11 cellular contexts compared by ENCODE assay signal in genomic region chr5:132073231-132074013, GRCh38. TPM values are rescaled to one million over a fixed set of nuclear protein-coding genes. Genes with fewer than 3 reads are reported as not detected.
DNase-seq lines count a peak whose midpoint lies in the region; ATAC-seq, FAIRE-seq and TF ChIP-seq lines count a peak whose summit lies in the region.
"Had no signal": no experiment of that assay in that cellular context is flagged by ENCODE, and none has a peak within 500 bp of the region (broad histone marks: within the 10 kb centered on the region; RNA-seq: fewer than 3 reads in every experiment).

Gene CSF2 (plus strand): TSS chr5:132073789. CDS start chr5:132073824, 35 bp downstream.

- H3K4me3 ChIP-seq in GM23248 = no peak within 1 kb of the TSS
- peak within 1 kb of the TSS; percentile 62 for H3K4me3 ChIP-seq in PC-3 (ENCODE audit: low read length)
- no peak within 1 kb of the TSS for H3K4me3 ChIP-seq in bronchial epithelial cell (ENCODE audit: low read depth, low read length)
- no peak within 1 kb of the TSS for H3K4me3 ChIP-seq in pancreas
- H3K4me3 ChIP-seq: prostate gland had no signal

- no peak for TF ChIP-seq CTCF in PC-3 (conservative IDR thresholded peaks at IDR 0.05; ENCODE audit: low read depth, low read length)
- TF ChIP-seq CTCF in bronchial epithelial cell (IDR thresholded peaks at IDR 0.05; ENCODE audit: insufficient read depth, low read length, severe bottlenecking) = no peak
- no peak for TF ChIP-seq CTCF in pancreas (IDR thresholded peaks at IDR 0.05)

- POLR2A ChIA-PET in PC-3 (lab: Charles Lee; ENCODE audit: unreplicated experiment) = interaction anchor here (1.1 kb wide), 1 partner anchor 21 kb away, joined by 3 read pairs; no protein-coding TSS in a partner anchor

- BruUV-seq in PC-3 (replicated peaks; lab: Mats Ljungman, UMichigan) = no TSS peak

- H3K36me3 ChIP-seq in GM23248 (ENCODE audit: low read depth) (no peaks in the 10 kb centered on the region), PC-3 (ENCODE audit: low read depth, low read length) (no peaks in the 10 kb centered on the region), bronchial epithelial cell (ENCODE audit: control insufficient read depth, insufficient read depth, low read length) (no peaks in the 10 kb centered on the region), pancreas (no peaks in the 10 kb centered on the region)
- H3K36me3 ChIP-seq: prostate gland had no signal

- in situ Hi-C loops in GM23248 (cut with MboI) = no loop called here

- H3K27me3 ChIP-seq in GM23248 (replicated peaks; ENCODE audit: insufficient read depth) (no peaks in the 10 kb centered on the region), PC-3 (ENCODE audit: low read length) (no peaks in the 10 kb centered on the region), bronchial epithelial cell (ENCODE audit: control insufficient read depth, insufficient read depth, low read length) (peaks cover 3% of the 10 kb centered on the region), pancreas (no peaks in the 10 kb centered on the region)

- H3K79me2 ChIP-seq in GM23248 (ENCODE audit: insufficient read depth) = no peaks in the 10 kb centered on the region
- H3K79me2 ChIP-seq in PC-3 (ENCODE audit: low read length) = peaks cover 13% of the 10 kb centered on the region

- DNase-seq in GM23248 (peak; percentile 36), PC-3 (peak; percentile 87), bronchial epithelial cell (ENCODE audit: low read depth) (peak; percentile 88), pancreas (peak in 1 of 6 donors; percentile 38), OCI-M1 (lab: John Stamatoyannopoulos, UW) (no peak), amygdala (lab: John Stamatoyannopoulos, UW) (no peak)
- DNase-seq: effector CD8-positive, alpha-beta T cell; NCI-H1092 treated with DMSO at 0.1 percent for 48 hours had no signal

- intact Hi-C loops in PC-3 (cut with micrococcal nuclease) (loop anchor here (2.0 kb wide), 2 partner anchors 29 to 61 kb away; no protein-coding TSS in a partner anchor), pancreas (cut with DNase I) (no loop called here)

- no peak within 1 kb of the TSS for H2AFZ ChIP-seq in GM23248
- H2AFZ ChIP-seq in PC-3 (ENCODE audit: low read length) = 0 out of 2 replicates have a peak within 1 kb of the TSS, but pooled peaks have one; percentile 40

- H3K9me3 ChIP-seq in GM23248 (ENCODE audit: low read depth) (no peaks in the 10 kb centered on the region), PC-3 (ENCODE audit: low read length) (no peaks in the 10 kb centered on the region), pancreas (no peaks in the 10 kb centered on the region)
- H3K9me3 ChIP-seq: prostate gland had no signal

- CTCF ChIA-PET in PC-3 (lab: Charles Lee) = interaction anchor here (0.7 kb wide), 1 partner anchor 132 kb away, joined by 3 read pairs; no protein-coding TSS in a partner anchor

- H3K4me2 ChIP-seq in GM23248 (ENCODE audit: unreplicated experiment) (peak within 1 kb of the TSS; percentile 7), PC-3 (ENCODE audit: low read length) (peak within 1 kb of the TSS; percentile 84)

- WGBS in GM23248 (ENCODE audit: low coverage in 1 of 2, low lambda C conversion rate in 2 of 2, missing lambda C conversion rate in 2 of 2), 2 experiments = 79 to 81% methylated on average over 11 to 12 of the region's 12 CpGs
- 70 to 76% methylated on average over 12 of the region's 12 CpGs for WGBS in pancreas, 2 donors

- no peak within 1 kb of the TSS for H3K27ac ChIP-seq in GM23248
- peak within 1 kb of the TSS; percentile 97 for H3K27ac ChIP-seq in PC-3 (ENCODE audit: low read length)
- H3K27ac ChIP-seq in pancreas = no peak within 1 kb of the TSS
- H3K27ac ChIP-seq: prostate gland had no signal

- H3K9me2 ChIP-seq in GM23248 (ENCODE audit: insufficient read depth) (no peaks in the 10 kb centered on the region), PC-3 (replicated peaks; ENCODE audit: low read length) (no peaks in the 10 kb centered on the region)

- H4K20me1 ChIP-seq in GM23248 (ENCODE audit: insufficient read depth) (no peaks in the 10 kb centered on the region), PC-3 (ENCODE audit: low read length) (no peaks in the 10 kb centered on the region)

- FAIRE-seq in bronchial epithelial cell (lab: Jason Lieb, UNC) = no peak
- FAIRE-seq in pancreas (lab: Jason Lieb, UNC) = no peak

- ATAC-seq in PC-3 (peak; percentile 88), pancreas (peak; percentile 35 to 84 (median 64)), GM19328 (IDR thresholded peaks at IDR 0.05; ENCODE audit: unreplicated experiment) (no peak)
- ATAC-seq: Right ventricle myocardium inferior had no signal

- H3K9ac ChIP-seq in GM23248 = no peak within 1 kb of the TSS
- H3K9ac ChIP-seq in PC-3 (ENCODE audit: low read length) = peak within 1 kb of the TSS; percentile 82

- H3F3A ChIP-seq in GM23248 (ENCODE audit: insufficient read depth) = no peaks in the 10 kb centered on the region
- no peaks in the 10 kb centered on the region for H3F3A ChIP-seq in PC-3 (ENCODE audit: low read length, unreplicated experiment)

- peaks cover 11% of the 10 kb centered on the region; the same call in 1 of the 2 replicates for H3K4me1 ChIP-seq in GM23248 (ENCODE audit: insufficient read depth)
- peaks cover 34% of the 10 kb centered on the region for H3K4me1 ChIP-seq in PC-3 (ENCODE audit: insufficient read depth, low read length)
- no peaks in the 10 kb centered on the region for H3K4me1 ChIP-seq in pancreas
- H3K4me1 ChIP-seq: prostate gland had no signal

RNA-seq across cellular contexts. Expression of gene CSF2, which starts in this region (rescaled TPM):
- not detected in 2 replicates for total RNA-seq in GM23248 (2014; rRNA removed; shearing (Covaris generic))
- polyA plus RNA-seq in GM23248 (2016; fragmentation: Nextera tagmentation; extraction: Ambion mirVana) (not detected in 2 replicates), pancreas (not detected)
- total RNA-seq in PC-3 (2014; rRNA removed) (69.9 and 93.6 TPM in 2 replicates), bronchial epithelial cell (not detected in 2 replicates), pancreas (under 1 TPM in 1 of 6 donors, not detected in 5; 0.19 TPM)
- total RNA-seq: prostate gland, Right ventricle myocardium inferior had no signal

Comparison
In these comparisons a context has a peak if more than half of its experiments do, and no peak if none do; other contexts are left out.
1. RNA of gene CSF2 (total RNA-seq): 69.9 to 93.6 TPM in PC-3; not detected in GM23248, not detected in bronchial epithelial cell and 0.19 TPM in pancreas; every median in the first group is over 10 times any median in the second.
2. Peak in DNase-seq and H3K4me2 ChIP-seq in GM23248; RNA of the gene not detected or under 1 TPM.
3. Peak in DNase-seq in bronchial epithelial cell; RNA of the gene not detected or under 1 TPM.
4. Peak in ATAC-seq in pancreas; RNA of the gene not detected or under 1 TPM.